In the genomic region with DNA sequence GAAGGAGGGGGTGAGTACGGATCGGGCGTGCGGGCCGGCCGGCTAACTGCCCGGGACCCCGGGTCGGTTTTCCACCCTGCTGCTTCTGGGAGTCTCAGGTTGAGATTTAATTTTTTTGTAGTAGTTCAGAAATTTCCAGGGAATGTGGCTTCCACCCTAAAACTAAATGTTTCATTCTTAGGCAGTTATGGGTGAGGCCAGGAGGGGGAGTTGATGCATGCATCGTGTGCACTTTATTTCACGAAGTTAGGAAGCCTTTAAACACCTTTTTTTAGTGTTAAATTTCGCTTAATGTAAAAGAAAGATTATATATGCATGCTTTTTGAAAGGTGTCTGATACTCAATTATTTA, we compare ENCODE assay signal across 8 cellular contexts. TPM values are rescaled to one million over a fixed set of nuclear protein-coding genes. Genes with fewer than 3 reads are reported as not detected.
DNase-seq lines count a peak whose midpoint lies in the region; ATAC-seq and TF ChIP-seq lines count a peak whose summit lies in the region.

No MANE protein-coding gene starts in this region.

- peaks cover 31% of the 10 kb centered on the region for H3K36me3 Mint-ChIP-seq in activated T-cell treated with anti-CD3 and anti-CD28 coated beads, Interleukin-2, amount 50 U/mL, for 4 hours (ENCODE audit: insufficient read depth)
- peaks cover 2% of the 10 kb centered on the region for H3K36me3 Mint-ChIP-seq in activated naive CD8-positive, alpha-beta T cell

- WGBS in transverse colon (ENCODE audit: low coverage in 1 of 2), 2 donors = 2 to 3% methylated on average over 3 to 12 of the region's 12 CpGs

- peak; percentile 41 for TF ChIP-seq CTCF in kidney epithelial cell (IDR thresholded peaks at IDR 0.05; ENCODE audit: insufficient read depth, low read length, poor library complexity, severe bottlenecking)
- peak; percentile 20 to 65 (median 35) for TF ChIP-seq CTCF in transverse colon (IDR thresholded peaks at IDR 0.05)

- no peak for TF ChIP-seq EP300 in transverse colon (IDR thresholded peaks at IDR 0.05; ENCODE audit: low read depth)

- peaks cover 10 to 29% (median 14%) of the 10 kb centered on the region in 4 donors for H3K4me1 ChIP-seq in transverse colon

- H3K4me3 Mint-ChIP-seq in activated T-cell treated with anti-CD3 and anti-CD28 coated beads, Interleukin-2, amount 50 U/mL, for 4 hours = peak overlapping the region; percentile 95
- H3K4me3 Mint-ChIP-seq in activated naive CD8-positive, alpha-beta T cell = peak overlapping the region; percentile 94

- H3K27ac Mint-ChIP-seq in activated naive CD8-positive, alpha-beta T cell = peak overlapping the region; percentile 84

- H3K27me3 Mint-ChIP-seq in activated T-cell treated with anti-CD3 and anti-CD28 coated beads, Interleukin-2, amount 50 U/mL, for 4 hours (ENCODE audit: low read depth) = no peaks in the 10 kb centered on the region
- no peaks in the 10 kb centered on the region for H3K27me3 Mint-ChIP-seq in activated naive CD8-positive, alpha-beta T cell

- in situ Hi-C loops in transverse colon (cut with MboI; ENCODE audit: low pct_ligation_motif_present in 1 of 4, low pct_unique_long_range_greater_than_20kb in 1 of 4, low sequenced_read_pairs in 3 of 4) = loop anchor here in 1 of 4 donors (25.0 kb wide), 1 partner anchor 126 kb away; a partner anchor contains a TSS

- H3K27me3 ChIP-seq in kidney epithelial cell (ENCODE audit: control insufficient read depth, insufficient read depth, low read length) = no peaks in the 10 kb centered on the region
- no peaks in the 10 kb centered on the region for H3K27me3 ChIP-seq in transverse colon

- peak overlapping the region; percentile 96 to 99 (median 96) for H3K27ac ChIP-seq in transverse colon

- intact Hi-C loops in transverse colon (cut with DNase I; ENCODE audit: low total_unique reads) = no loop called here

- no peak for TF ChIP-seq POLR2A in transverse colon (IDR thresholded peaks at IDR 0.05)

- no peaks in the 10 kb centered on the region for H3K9me3 Mint-ChIP-seq in activated T-cell treated with anti-CD3 and anti-CD28 coated beads, Interleukin-2, amount 50 U/mL, for 4 hours
- no peaks in the 10 kb centered on the region for H3K9me3 Mint-ChIP-seq in activated naive CD8-positive, alpha-beta T cell (ENCODE audit: low read depth)

- no peak for ATAC-seq in activated T-cell treated with anti-CD3 and anti-CD28 coated beads, Interleukin-2, amount 50 U/mL, for 4 hours
- ATAC-seq in HG03442 (IDR thresholded peaks at IDR 0.05; ENCODE audit: unreplicated experiment) = no peak

- peaks cover 66% of the 10 kb centered on the region for H3K4me1 Mint-ChIP-seq in activated T-cell treated with anti-CD3 and anti-CD28 coated beads, Interleukin-2, amount 50 U/mL, for 4 hours (ENCODE audit: low read depth)
- H3K4me1 Mint-ChIP-seq in activated naive CD8-positive, alpha-beta T cell (ENCODE audit: low read depth) = peaks cover 59% of the 10 kb centered on the region

- H3K36me3 ChIP-seq in kidney epithelial cell (ENCODE audit: control insufficient read depth, insufficient read depth, low read length) = peaks cover 8% of the 10 kb centered on the region
- peaks cover 0 to 41% (median 21%) of the 10 kb centered on the region in 4 donors for H3K36me3 ChIP-seq in transverse colon

- no peaks in the 10 kb centered on the region for H3K9me3 ChIP-seq in transverse colon

- H3K4me3 ChIP-seq in kidney epithelial cell (ENCODE audit: low read depth, low read length) (peak overlapping the region; percentile 94), transverse colon (peak overlapping the region; percentile 90 to 100 (median 98))

- no peak for DNase-seq in activated T-cell treated with anti-CD3 and anti-CD28 coated beads, Interleukin-2, amount 50 U/mL, for 4 hours
- DNase-seq in activated T-cell treated with anti-CD3 and anti-CD28 coated beads for 4 hours = no peak
- DNase-seq in kidney epithelial cell (ENCODE audit: low read depth) = no peak
- no peak for DNase-seq in transverse colon
- DNase-seq in COLO668 (lab: John Stamatoyannopoulos, UW; ENCODE audit: unreplicated experiment) = no peak
- DNase-seq in middle frontal gyrus (ENCODE audit: extremely low spot score, low spot score) = no peak

RNA-seq across cellular contexts. Expression of a gene that starts 0.9 kb away (rescaled TPM):
- total RNA-seq in activated T-cell treated with anti-CD3 and anti-CD28 coated beads, Interleukin-2, amount 50 U/mL, for 4 hours = 10 to 100 TPM; 66.9 to 91.5 (median 82.5) TPM
- total RNA-seq in kidney epithelial cell (38.5 and 47.3 TPM in 2 replicates), transverse colon (10 to 100 TPM; 32.6 to 78.9 (median 49.3) TPM)

RNA-seq across cellular contexts. Expression of a gene that starts 8.3 kb away (rescaled TPM):
- total RNA-seq in activated T-cell treated with anti-CD3 and anti-CD28 coated beads, Interleukin-2, amount 50 U/mL, for 4 hours = 10 to 100 TPM in 1 of 3 donors, 1 to 10 TPM in 2; 5.9 to 10.8 (median 7.0) TPM
- 0.17 and 0.27 TPM in 2 replicates for total RNA-seq in kidney epithelial cell
- total RNA-seq in transverse colon = 10 to 100 TPM in 1 of 4 donors, 1 to 10 TPM in 3; 2.6 to 10.1 (median 3.9) TPM

RNA-seq across cellular contexts. Expression of a gene that starts 15.9 kb away (rescaled TPM):
- total RNA-seq in activated T-cell treated with anti-CD3 and anti-CD28 coated beads, Interleukin-2, amount 50 U/mL, for 4 hours = 100 to 1,000 TPM; 137 to 149 (median 141) TPM
- total RNA-seq in kidney epithelial cell = 92.5 and 131 TPM in 2 replicates
- 100 to 1,000 TPM in 1 of 4 donors, 10 to 100 TPM in 3; 31.4 to 144 (median 74.8) TPM for total RNA-seq in transverse colon

RNA-seq across cellular contexts. Expression of a gene that starts 51.7 kb away (rescaled TPM):
- 10 to 100 TPM; 19.8 to 23.6 (median 20.1) TPM for total RNA-seq in activated T-cell treated with anti-CD3 and anti-CD28 coated beads, Interleukin-2, amount 50 U/mL, for 4 hours
- total RNA-seq in kidney epithelial cell (13.3 and 13.4 TPM in 2 replicates), transverse colon (100 to 1,000 TPM in 1 of 4 donors, 10 to 100 TPM in 3; 31.4 to 126 (median 48.1) TPM)
